In the genomic region with DNA sequence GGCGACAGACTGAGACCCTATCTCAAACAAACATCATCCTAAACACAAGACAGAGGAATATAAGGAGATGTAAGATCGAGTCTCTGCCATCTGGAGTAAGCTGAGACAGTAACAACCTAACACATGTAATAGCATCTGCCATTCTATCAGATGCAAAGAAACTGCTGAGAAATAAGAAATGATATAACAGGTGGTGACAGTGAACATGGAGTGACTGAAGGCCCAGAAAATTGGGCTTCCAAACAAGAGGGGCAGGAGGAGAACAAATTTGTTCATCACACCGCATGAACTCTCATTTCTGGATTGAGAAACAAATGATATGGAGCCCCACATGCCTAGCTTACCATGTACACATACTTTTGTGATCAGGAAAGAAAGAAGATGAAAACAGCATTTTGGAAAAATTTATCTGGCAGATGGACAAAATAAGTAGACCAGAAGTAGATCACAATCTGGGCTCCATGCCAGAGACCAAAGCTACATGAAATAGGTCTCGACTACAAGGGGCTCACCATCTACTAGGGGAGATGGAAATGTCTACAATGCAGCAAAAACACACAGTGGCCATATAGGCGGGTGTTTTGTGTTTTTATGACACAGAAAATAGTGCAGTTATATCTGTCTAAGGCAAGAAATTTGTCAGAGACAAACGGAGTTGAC, we compare ENCODE assay signal across 17 cellular contexts. TPM values are rescaled to one million over a fixed set of nuclear protein-coding genes. Genes with fewer than 3 reads are reported as not detected.
DNase-seq lines count a peak whose midpoint lies in the region; ATAC-seq and TF ChIP-seq lines count a peak whose summit lies in the region.
"Had no signal": no experiment of that assay in that cellular context is flagged by ENCODE, and none has a peak within 500 bp of the region (broad histone marks: within the 10 kb centered on the region; RNA-seq: fewer than 3 reads in every experiment).

No MANE protein-coding gene starts in this region.

- TF ChIP-seq CTCF in mesothelial cell of epicardium (IDR thresholded peaks at IDR 0.05; ENCODE audit: unreplicated experiment) = no peak
- no peak for TF ChIP-seq CTCF in natural killer cell (IDR thresholded peaks at IDR 0.05)

- H3K4me3 Mint-ChIP-seq in mesothelial cell of epicardium (no peak overlapping the region), natural killer cell (no peak overlapping the region)
- H3K4me3 Mint-ChIP-seq: activated naive CD4-positive, alpha-beta T cell treated with anti-CD3 and anti-CD28 coated beads, Interleukin-2, amount 10 ng/mL, durations not matched to agents 7 days and 5 days had no signal

- in situ Hi-C loops in G401 (cut with HindIII; ENCODE audit: low sequenced_read_pairs) = no loop called here

- no peak for ATAC-seq in GM21447 (IDR thresholded peaks at IDR 0.05; ENCODE audit: unreplicated experiment)
- no peak for ATAC-seq in natural killer cell
- ATAC-seq: K562, pancreas had no signal

- peaks cover 38% of the 10 kb centered on the region for H3K36me3 Mint-ChIP-seq in mesothelial cell of epicardium
- H3K36me3 Mint-ChIP-seq in natural killer cell = peaks cover 7% of the 10 kb centered on the region

- intact Hi-C loops in natural killer cell (cut with micrococcal nuclease) = no loop called here

- H3K9me3 Mint-ChIP-seq in mesothelial cell of epicardium = no peaks in the 10 kb centered on the region
- H3K9me3 Mint-ChIP-seq in natural killer cell = no peaks in the 10 kb centered on the region
- H3K9me3 Mint-ChIP-seq: activated naive CD4-positive, alpha-beta T cell treated with anti-CD3 and anti-CD28 coated beads, Interleukin-2, amount 10 ng/mL, durations not matched to agents 7 days and 5 days; naive B cell had no signal

- DNase-seq in G401 (ENCODE audit: low spot score) = peak; percentile 81
- peak; percentile 79 to 96 for DNase-seq in NCI-H524 (lab: John Stamatoyannopoulos, UW)
- peak; percentile 78 for DNase-seq in cerebellar cortex (ENCODE audit: low spot score)
- DNase-seq in mesothelial cell of epicardium (ENCODE audit: low spot score in 2 of 2, unreplicated experiment in 2 of 2) = no peak
- no peak for DNase-seq in D341Med (ENCODE audit: low spot score)
- no peak for DNase-seq in NCI-H345 (lab: John Stamatoyannopoulos, UW)
- DNase-seq in natural killer cell = no peak
- DNase-seq: activated naive CD4-positive, alpha-beta T cell treated with anti-CD3 and anti-CD28 coated beads, Interleukin-2, amount 10 ng/mL, durations not matched to agents 7 days and 5 days; effector CD4-positive, alpha-beta T cell; hippocampal formation; naive B cell; NCI-H1105; pancreas; small intestine; stimulated activated CD4-positive, alpha-beta T cell treated with anti-CD3 and anti-CD28 coated beads, Interleukin-4, amount 100 ng/mL, for 24 hours had no signal

- H3K27me3 Mint-ChIP-seq in mesothelial cell of epicardium (ENCODE audit: low read depth) (no peaks in the 10 kb centered on the region), natural killer cell (ENCODE audit: low read depth in 2 of 2) (no peaks in the 10 kb centered on the region)
- H3K27me3 Mint-ChIP-seq: activated naive CD4-positive, alpha-beta T cell treated with anti-CD3 and anti-CD28 coated beads, Interleukin-2, amount 10 ng/mL, durations not matched to agents 7 days and 5 days; naive B cell had no signal

- peaks cover 13% of the 10 kb centered on the region for H3K4me1 Mint-ChIP-seq in mesothelial cell of epicardium
- no peaks in the 10 kb centered on the region for H3K4me1 Mint-ChIP-seq in natural killer cell
- H3K4me1 Mint-ChIP-seq: activated naive CD4-positive, alpha-beta T cell treated with anti-CD3 and anti-CD28 coated beads, Interleukin-2, amount 10 ng/mL, durations not matched to agents 7 days and 5 days; naive B cell had no signal

- H3K27ac Mint-ChIP-seq in mesothelial cell of epicardium (peak overlapping the region; percentile 34), natural killer cell (no peak overlapping the region)
- H3K27ac Mint-ChIP-seq: activated naive CD4-positive, alpha-beta T cell treated with anti-CD3 and anti-CD28 coated beads, Interleukin-2, amount 10 ng/mL, durations not matched to agents 7 days and 5 days had no signal

RNA-seq across cellular contexts. Expression of a gene that starts 45.5 kb away (rescaled TPM):
- total RNA-seq in G401 (2014; rRNA removed; shearing (Covaris generic)) = 52.1 and 55.9 TPM in 2 replicates
- total RNA-seq in mesothelial cell of epicardium = 84.7 to 95.1 TPM (median 92.6 TPM) in 3 replicates
- total RNA-seq in natural killer cell = 10 to 100 TPM; 58.0 to 73.6 (median 70.7) TPM

Comparison
In these comparisons a context has a peak if more than half of its experiments do, and no peak if none do; other contexts are left out.
1. DNase-seq: peak in G401 (single experiment), NCI-H524 (2 of 2) and cerebellar cortex (single experiment); none in mesothelial cell of epicardium (0 of 2), D341Med (single experiment), NCI-H345 (single experiment) and natural killer cell (single experiment).